23 cellular contexts compared by ENCODE assay signal in the genomic region with DNA sequence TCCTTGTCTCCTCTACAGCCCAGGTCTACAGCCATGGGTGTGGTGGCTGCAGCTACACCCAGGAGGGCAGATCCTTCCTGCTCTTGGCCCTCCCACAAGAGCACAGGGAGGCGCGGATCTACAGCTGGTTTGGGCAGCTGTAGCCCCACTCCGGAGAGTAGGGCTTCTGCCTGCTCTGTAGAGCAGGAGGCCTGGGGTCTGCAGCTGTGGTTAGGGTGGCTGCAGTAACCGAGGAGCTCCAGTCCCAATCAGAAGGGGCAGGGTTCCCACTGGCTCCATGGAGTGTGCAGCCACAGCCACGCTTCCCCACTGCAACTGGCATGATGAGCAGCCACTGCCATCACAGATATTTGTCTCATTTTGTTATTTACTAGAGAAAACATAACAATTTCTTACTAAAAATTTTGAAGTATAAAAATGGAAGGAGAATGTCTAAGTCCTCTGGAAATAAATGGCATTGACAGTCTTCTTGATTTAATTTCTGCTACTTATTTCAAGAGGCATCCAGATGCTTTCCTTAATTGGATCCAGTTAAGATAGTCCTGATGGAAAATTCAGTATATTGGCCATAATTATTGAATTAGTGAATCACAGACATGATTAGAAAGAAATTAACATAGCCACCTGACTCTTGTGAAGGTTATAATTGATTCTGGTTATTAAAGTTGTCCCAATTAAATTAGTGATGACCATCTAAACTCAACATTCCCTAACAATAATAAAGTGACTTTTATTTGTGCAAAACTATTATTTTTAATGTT.
"Had no signal": no experiment of that assay in that cellular context is flagged by ENCODE, and none has a peak within 500 bp of the region (broad histone marks: within the 10 kb centered on the region; RNA-seq: fewer than 3 reads in every experiment).

No MANE protein-coding gene starts in this region.

- H3K27ac Mint-ChIP-seq: activated CD4-positive, alpha-beta T cell treated with anti-CD3 and anti-CD28 coated beads, Interleukin-2, amount 10 ng/mL, durations not matched to agents 24 days and 14 days; activated naive CD4-positive, alpha-beta T cell treated with anti-CD3 and anti-CD28 coated beads for 36 hours; activated naive CD8-positive, alpha-beta T cell; activated T-helper 17 cell treated with anti-CD3 and anti-CD28 coated beads, Interleukin-2, amount 50 U/mL, for 72 hours; T-helper 1 cell treated with Interleukin-12 subunit alpha and Interleukin-12 subunit beta and Interleukin-4 antibody, amounts not matched to agents 30 μg/mL and 1 μg/mL, for 36 hours had no signal

- H3K4me1 Mint-ChIP-seq: activated CD4-positive, alpha-beta T cell treated with anti-CD3 and anti-CD28 coated beads, Interleukin-2, amount 10 ng/mL, durations not matched to agents 24 days and 14 days; activated T-helper 17 cell treated with anti-CD3 and anti-CD28 coated beads, Interleukin-2, amount 50 U/mL, for 72 hours had no signal

- H3K36me3 Mint-ChIP-seq: activated naive CD8-positive, alpha-beta T cell had no signal

- H3K27ac ChIP-seq: brain microvascular endothelial cell, cardiac muscle cell had no signal

- H3K27me3 ChIP-seq: brain microvascular endothelial cell, cardiac muscle cell had no signal

- H3K4me3 Mint-ChIP-seq: activated CD4-positive, alpha-beta T cell treated with anti-CD3 and anti-CD28 coated beads, Interleukin-2, amount 10 ng/mL, durations not matched to agents 24 days and 14 days; activated naive CD4-positive, alpha-beta T cell treated with anti-CD3 and anti-CD28 coated beads for 36 hours; activated naive CD8-positive, alpha-beta T cell; activated T-helper 17 cell treated with anti-CD3 and anti-CD28 coated beads, Interleukin-2, amount 50 U/mL, for 72 hours; T-helper 1 cell treated with Interleukin-12 subunit alpha and Interleukin-12 subunit beta and Interleukin-4 antibody, amounts not matched to agents 30 μg/mL and 1 μg/mL, for 36 hours had no signal

- H3K4me3 ChIP-seq: cardiac muscle cell had no signal

- ATAC-seq: activated T-helper 17 cell treated with anti-CD3 and anti-CD28 coated beads, Interleukin-2, amount 50 U/mL, for 72 hours; Right ventricle myocardium inferior had no signal

- H3K27me3 Mint-ChIP-seq: activated CD4-positive, alpha-beta T cell treated with anti-CD3 and anti-CD28 coated beads, Interleukin-2, amount 10 ng/mL, durations not matched to agents 24 days and 14 days; activated naive CD8-positive, alpha-beta T cell; activated T-helper 17 cell treated with anti-CD3 and anti-CD28 coated beads, Interleukin-2, amount 50 U/mL, for 72 hours had no signal

- H3K36me3 ChIP-seq: brain microvascular endothelial cell, cardiac muscle cell had no signal

- DNase-seq: activated CD4-positive, alpha-beta T cell treated with anti-CD3 and anti-CD28 coated beads for 1 hour; activated CD4-positive, alpha-beta T cell treated with anti-CD3 and anti-CD28 coated beads, Interleukin-2, amount 10 ng/mL, durations not matched to agents 24 days and 14 days; activated CD4-positive, alpha-beta T cell treated with anti-CD3 and anti-CD28 coated beads, Interleukin-2, amount 50 U/mL, for 48 hours; activated CD8-positive, alpha-beta memory T cell treated with anti-CD3 and anti-CD28 coated beads for 24 hours; activated gamma-delta T cell; activated naive CD4-positive, alpha-beta T cell treated with anti-CD3 and anti-CD28 coated beads for 36 hours; activated T-cell treated with anti-CD3 and anti-CD28 coated beads, Interleukin-2, amount 50 U/mL, for 48 hours; amygdala; brain microvascular endothelial cell; MM.1S; NCI-H1105; NCI-H1436; NCI-H1694 treated with DMSO at 0.1 percent for 48 hours; NCI-H2029 treated with DMSO at 0.1 percent for 48 hours; NCI-H345; NCI-H510A; NCI-H526 treated with DMSO at 0.1 percent for 48 hours; NCI-H82 had no signal
